In genomic region chr1:14181191-14181793, GRCh38 we compare ENCODE assay signal across 28 cellular contexts.
A peak's percentile ranks its signal among the peaks of the same experiment; 100 is the strongest.
DNase-seq lines count a peak whose midpoint lies in the region; ATAC-seq, FAIRE-seq and TF ChIP-seq lines count a peak whose summit lies in the region.
"Had no signal": no experiment of that assay in that cellular context is flagged by ENCODE, and none has a peak within 500 bp of the region (broad histone marks: within the 10 kb centered on the region; RNA-seq: fewer than 3 reads in every experiment).

No MANE protein-coding gene starts in this region.

- H3K9me3 Mint-ChIP-seq in activated T-cell treated with anti-CD3 and anti-CD28 coated beads, Interleukin-2, amount 50 U/mL, for 4 hours, result no peaks in the 10 kb centered on the region
- H3K9me3 Mint-ChIP-seq: activated B cell treated with CpG ODN at 0.5 μM for 24 hours had no signal

- no peak overlapping the region for H3K9ac ChIP-seq in DND-41 (ENCODE audit: low read depth, low read length)
- H3K9ac ChIP-seq in MM.1S (ENCODE audit: low read length), result peak overlapping the region; percentile 8; the same call in 1 of the 2 replicates

- peaks cover 30% of the 10 kb centered on the region for H3F3A ChIP-seq in MM.1S (ENCODE audit: insufficient read depth, low read length)

- peaks cover 70% of the 10 kb centered on the region for H3K27me3 ChIP-seq in DND-41 (ENCODE audit: insufficient read depth, low read length, poor library complexity)
- no peaks in the 10 kb centered on the region for H3K27me3 ChIP-seq in MM.1S (replicated peaks; ENCODE audit: insufficient read depth, low read length)
- H3K27me3 ChIP-seq: ascending aorta, upper lobe of right lung had no signal

- TF ChIP-seq CTCF in DND-41 (IDR thresholded peaks at IDR 0.05; ENCODE audit: borderline replicate concordance, extremely low read depth, low read length, poor library complexity, severe bottlenecking), result no peak
- no peak for TF ChIP-seq CTCF in MM.1S (IDR thresholded peaks at IDR 0.05; ENCODE audit: low read length)
- TF ChIP-seq CTCF in astrocyte of the cerebellum (IDR thresholded peaks at IDR 0.05; ENCODE audit: low read depth, low read length, missing control alignments), result no peak

- no peaks in the 10 kb centered on the region for H3K79me2 ChIP-seq in DND-41 (ENCODE audit: insufficient read depth, low read length)
- peaks cover 83% of the 10 kb centered on the region for H3K79me2 ChIP-seq in MM.1S (ENCODE audit: low read length)

- no peak overlapping the region for H3K4me2 ChIP-seq in DND-41 (ENCODE audit: insufficient read depth, low read length)
- H3K4me2 ChIP-seq in MM.1S (ENCODE audit: low read depth, low read length), result peak overlapping the region; percentile 66
- H3K4me2 ChIP-seq: PC-9, smooth muscle cell had no signal

- no peaks in the 10 kb centered on the region for H3K4me1 Mint-ChIP-seq in activated T-cell treated with anti-CD3 and anti-CD28 coated beads, Interleukin-2, amount 50 U/mL, for 4 hours (ENCODE audit: low read depth)
- H3K4me1 Mint-ChIP-seq: activated B cell treated with CpG ODN at 0.5 μM for 24 hours had no signal

- H3K9me3 ChIP-seq in DND-41 (ENCODE audit: insufficient read depth, low read length, severe bottlenecking), result no peaks in the 10 kb centered on the region
- H3K9me3 ChIP-seq in MM.1S (replicated peaks; ENCODE audit: insufficient read depth, low read length), result no peaks in the 10 kb centered on the region
- H3K9me3 ChIP-seq: ascending aorta, heart right ventricle, upper lobe of right lung had no signal

- DNase-seq in DND-41 (peak; percentile 48), MM.1S (peak; percentile 90), astrocyte of the cerebellum (ENCODE audit: low read depth) (peak; percentile 76), myocyte (ENCODE audit: low read depth) (peak; percentile 7), urothelium cell line (ENCODE audit: low spot score) (no peak)
- no peak for DNase-seq in activated T-cell treated with anti-CD3 and anti-CD28 coated beads, Interleukin-2, amount 50 U/mL, for 4 hours
- DNase-seq: activated B cell treated with CpG ODN at 0.5 μM for 24 hours; activated CD4-positive, alpha-beta T cell treated with anti-CD3 and anti-CD28 coated beads, Interleukin-2, amount 50 U/mL, for 4 hours; cerebellar nuclear complex; COR-L47; heart right ventricle; left colon; mesenchymal stem cell; NCI-H187 treated with DMSO at 0.1 percent for 48 hours; occipital lobe; PC-9; retina; Right ventricle myocardium superior; stimulated activated CD4-positive, alpha-beta T cell treated with anti-CD3 and anti-CD28 coated beads, Interleukin-2, amount 100 ng/mL, for 24 hours; substantia nigra; T-helper 9 cell; upper lobe of right lung had no signal

- peak; percentile 92 for ATAC-seq in DND-41 (ENCODE audit: insufficient read depth, low read depth)
- no peak for ATAC-seq in GM19328 (IDR thresholded peaks at IDR 0.05; ENCODE audit: unreplicated experiment)
- no peak for ATAC-seq in activated T-cell treated with anti-CD3 and anti-CD28 coated beads, Interleukin-2, amount 50 U/mL, for 4 hours
- no peak for ATAC-seq in HG02798 (IDR thresholded peaks at IDR 0.05; ENCODE audit: poor library complexity, unreplicated experiment)
- ATAC-seq: heart right ventricle, left colon, upper lobe of right lung had no signal

- FAIRE-seq in urothelium cell line (lab: Jason Lieb, UNC), result no peak

- H3K4me1 ChIP-seq in DND-41 (ENCODE audit: insufficient read depth, low read length) (peaks cover 25% of the 10 kb centered on the region), MM.1S (ENCODE audit: low read length) (peaks cover 49% of the 10 kb centered on the region)
- H3K4me1 ChIP-seq: ascending aorta, heart right ventricle, upper lobe of right lung had no signal

- H3K36me3 Mint-ChIP-seq in activated T-cell treated with anti-CD3 and anti-CD28 coated beads, Interleukin-2, amount 50 U/mL, for 4 hours (ENCODE audit: insufficient read depth), result no peaks in the 10 kb centered on the region
- H3K36me3 Mint-ChIP-seq: activated naive CD8-positive, alpha-beta T cell had no signal

- no peaks in the 10 kb centered on the region for H3K36me3 ChIP-seq in DND-41 (ENCODE audit: insufficient read depth, low read length)
- H3K36me3 ChIP-seq in MM.1S (replicated peaks; ENCODE audit: insufficient read depth, low read length), result no peaks in the 10 kb centered on the region; the same call in 1 of the 2 replicates
- H3K36me3 ChIP-seq: ascending aorta, heart right ventricle, upper lobe of right lung had no signal

- H3K27me3 Mint-ChIP-seq in activated T-cell treated with anti-CD3 and anti-CD28 coated beads, Interleukin-2, amount 50 U/mL, for 4 hours (ENCODE audit: low read depth), result peaks cover 24% of the 10 kb centered on the region

- H3K27ac ChIP-seq in DND-41 (ENCODE audit: low read length) (no peak overlapping the region), MM.1S (ENCODE audit: low read length) (peak overlapping the region; percentile 75)
- H3K27ac ChIP-seq: ascending aorta, epithelial cell of prostate, heart right ventricle, PC-9, upper lobe of right lung had no signal

- H2AFZ ChIP-seq in DND-41 (ENCODE audit: low read depth, low read length) (no peak overlapping the region), MM.1S (ENCODE audit: low read length) (no peak overlapping the region)
- H2AFZ ChIP-seq: PC-9 had no signal

- in situ Hi-C loops in astrocyte of the cerebellum (cut with HindIII; ENCODE audit: low sequenced_read_pairs), result no loop called here

- H4K20me1 ChIP-seq in DND-41 (ENCODE audit: insufficient read depth, low read length) (0 out of 2 replicates have a peak, but pooled peaks cover 5% of the 10 kb centered on the region), MM.1S (ENCODE audit: insufficient read depth, low read length) (no peaks in the 10 kb centered on the region)

- no peaks in the 10 kb centered on the region for H3K9me2 ChIP-seq in MM.1S (replicated peaks; ENCODE audit: insufficient read depth, low read length)

- no peak overlapping the region for H3K4me3 Mint-ChIP-seq in activated T-cell treated with anti-CD3 and anti-CD28 coated beads, Interleukin-2, amount 50 U/mL, for 4 hours
- H3K4me3 Mint-ChIP-seq: activated B cell treated with CpG ODN at 0.5 μM for 24 hours; activated naive CD8-positive, alpha-beta T cell had no signal

- no peak overlapping the region for H3K4me3 ChIP-seq in DND-41 (ENCODE audit: low read depth in 1 of 2, low read length in 2 of 2)
- H3K4me3 ChIP-seq in MM.1S (ENCODE audit: low read length), result peak overlapping the region; percentile 18; the same call in 1 of the 2 replicates
- no peak overlapping the region for H3K4me3 ChIP-seq in astrocyte of the cerebellum (ENCODE audit: low read depth, low read length)
- H3K4me3 ChIP-seq: ascending aorta, heart right ventricle, PC-9, smooth muscle cell, upper lobe of right lung had no signal

Comparison
In these comparisons a context has a peak if more than half of its experiments do, and no peak if none do; other contexts are left out.
1. DNase-seq: peak in DND-41 (single experiment), MM.1S (single experiment), astrocyte of the cerebellum (single experiment) and myocyte (single experiment); none in activated T-cell treated with anti-CD3 and anti-CD28 coated beads, Interleukin-2, amount 50 U/mL, for 4 hours (single experiment) and urothelium cell line (single experiment).